ENCODE assay signal across 1 cellular context in the genomic region with DNA sequence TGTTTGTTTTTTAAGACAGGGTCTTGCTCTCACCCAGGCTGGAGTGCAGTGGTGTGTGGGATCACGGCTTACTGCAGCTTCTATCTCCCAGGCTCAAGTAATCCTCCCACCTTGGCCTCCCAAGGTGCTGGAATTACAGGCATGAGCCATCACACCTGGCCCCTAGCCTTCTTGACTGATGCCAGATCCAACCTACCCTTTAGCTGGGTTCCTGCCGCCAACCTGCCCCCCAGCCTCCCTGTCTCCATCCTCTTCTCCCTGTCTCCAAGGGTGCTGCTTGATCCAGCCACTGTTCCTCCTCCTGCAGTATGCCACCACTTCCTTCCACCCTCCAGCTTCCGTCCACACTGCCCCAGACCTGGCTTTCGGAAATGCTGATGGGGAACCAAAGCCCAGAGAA.
A peak's percentile ranks its signal among the peaks of the same experiment; 100 is the strongest.
TF ChIP-seq lines count a peak whose summit lies in the region.

No MANE protein-coding gene starts in this region.

TF ChIP-seq in HepG2, 621 proteins besides CTCF, POLR2A, EP300 and RAD21:
- TF ChIP-seq, protein P1, sequence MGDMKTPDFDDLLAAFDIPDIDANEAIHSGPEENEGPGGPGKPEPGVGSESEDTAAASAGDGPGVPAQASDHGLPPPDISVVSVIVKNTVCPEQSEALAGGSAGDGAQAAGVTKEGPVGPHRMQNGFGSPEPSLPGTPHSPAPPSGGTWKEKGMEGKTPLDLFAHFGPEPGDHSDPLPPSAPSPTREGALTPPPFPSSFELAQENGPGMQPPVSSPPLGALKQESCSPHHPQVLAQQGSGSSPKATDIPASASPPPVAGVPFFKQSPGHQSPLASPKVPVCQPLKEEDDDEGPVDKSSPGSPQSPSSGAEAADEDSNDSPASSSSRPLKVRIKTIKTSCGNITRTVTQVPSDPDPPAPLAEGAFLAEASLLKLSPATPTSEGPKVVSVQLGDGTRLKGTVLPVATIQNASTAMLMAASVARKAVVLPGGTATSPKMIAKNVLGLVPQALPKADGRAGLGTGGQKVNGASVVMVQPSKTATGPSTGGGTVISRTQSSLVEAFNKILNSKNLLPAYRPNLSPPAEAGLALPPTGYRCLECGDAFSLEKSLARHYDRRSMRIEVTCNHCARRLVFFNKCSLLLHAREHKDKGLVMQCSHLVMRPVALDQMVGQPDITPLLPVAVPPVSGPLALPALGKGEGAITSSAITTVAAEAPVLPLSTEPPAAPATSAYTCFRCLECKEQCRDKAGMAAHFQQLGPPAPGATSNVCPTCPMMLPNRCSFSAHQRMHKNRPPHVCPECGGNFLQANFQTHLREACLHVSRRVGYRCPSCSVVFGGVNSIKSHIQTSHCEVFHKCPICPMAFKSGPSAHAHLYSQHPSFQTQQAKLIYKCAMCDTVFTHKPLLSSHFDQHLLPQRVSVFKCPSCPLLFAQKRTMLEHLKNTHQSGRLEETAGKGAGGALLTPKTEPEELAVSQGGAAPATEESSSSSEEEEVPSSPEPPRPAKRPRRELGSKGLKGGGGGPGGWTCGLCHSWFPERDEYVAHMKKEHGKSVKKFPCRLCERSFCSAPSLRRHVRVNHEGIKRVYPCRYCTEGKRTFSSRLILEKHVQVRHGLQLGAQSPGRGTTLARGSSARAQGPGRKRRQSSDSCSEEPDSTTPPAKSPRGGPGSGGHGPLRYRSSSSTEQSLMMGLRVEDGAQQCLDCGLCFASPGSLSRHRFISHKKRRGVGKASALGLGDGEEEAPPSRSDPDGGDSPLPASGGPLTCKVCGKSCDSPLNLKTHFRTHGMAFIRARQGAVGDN (CRISPR knock-in tag; IDR thresholded peaks at IDR 0.05), result no peak
- TF ChIP-seq NFIB (CRISPR knock-in tag; IDR thresholded peaks at IDR 0.05; ENCODE audit: borderline replicate concordance), result 0 out of 2 replicates have a peak, but pooled peaks have one; percentile 44
- peak; percentile 55; the same call in 1 of the 2 replicates for TF ChIP-seq MXD1 (CRISPR knock-in tag; IDR thresholded peaks at IDR 0.05)
- TF ChIP-seq KDM5B (CRISPR knock-in tag; IDR thresholded peaks at IDR 0.05; ENCODE audit: borderline replicate concordance), result peak; percentile 38; the same call in 1 of the 2 replicates
- peak; percentile 30 for TF ChIP-seq MED8 (CRISPR knock-in tag; IDR thresholded peaks at IDR 0.05; ENCODE audit: insufficient replicate concordance)
- no peak for TF ChIP-seq HMG20A (CRISPR knock-in tag; IDR thresholded peaks at IDR 0.05; ENCODE audit: borderline replicate concordance)
